In the genomic region with DNA sequence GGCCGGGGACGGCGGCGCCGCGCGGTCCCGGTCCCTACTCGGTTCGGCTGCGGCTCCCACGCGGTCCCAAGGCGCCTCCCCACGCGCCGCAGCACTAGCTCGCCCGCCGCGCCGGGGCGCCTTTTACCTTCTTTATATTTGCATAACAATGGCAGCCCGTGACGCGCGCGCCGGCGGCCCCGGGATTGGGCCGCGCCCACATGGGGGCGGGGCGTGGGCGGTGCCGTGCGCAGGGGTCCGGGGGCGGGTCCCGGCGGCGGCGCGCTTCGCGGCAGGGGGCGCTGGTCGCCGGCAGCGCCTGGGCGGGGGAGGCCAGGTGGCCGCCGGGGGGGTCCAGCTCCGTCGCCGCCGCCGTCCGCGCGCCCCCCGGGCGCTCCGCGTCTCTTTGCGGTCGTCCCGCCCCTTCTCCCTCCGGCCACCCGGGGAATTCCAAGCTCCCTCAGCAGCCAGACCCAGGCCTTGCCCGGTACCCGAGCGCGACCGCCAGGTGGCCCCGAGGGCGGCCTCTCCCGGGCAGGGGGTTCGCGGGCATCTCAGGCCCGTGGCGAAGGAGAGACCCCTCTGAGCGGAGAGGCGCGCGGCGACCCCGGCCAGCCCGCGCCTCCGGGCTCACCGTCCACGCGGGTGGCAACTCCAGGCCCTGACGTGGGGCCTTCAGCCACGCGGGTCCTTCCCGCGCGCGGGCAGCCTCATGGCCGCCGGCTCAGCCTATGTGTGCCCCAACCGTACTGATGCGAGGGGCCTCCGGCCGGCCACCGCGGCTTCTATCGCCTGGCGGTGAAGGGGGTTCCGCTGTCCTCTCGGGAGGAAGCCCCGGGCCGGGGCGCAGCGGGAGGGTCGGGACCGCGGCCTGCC, we compare ENCODE assay signal across 8 cellular contexts. TPM values are rescaled to one million over a fixed set of nuclear protein-coding genes. Genes with fewer than 3 reads are reported as not detected.
DNase-seq lines count a peak whose midpoint lies in the region; ATAC-seq, FAIRE-seq and TF ChIP-seq lines count a peak whose summit lies in the region.

NRARP (minus strand) TSS at position 96 of the 855 bp plus-strand sequence. CDS start 343 bp downstream, outside the sequence.

- peak; percentile 50 for TF ChIP-seq CTCF in GM13977 (IDR thresholded peaks at IDR 0.05; ENCODE audit: extremely low read depth, insufficient read depth, missing control alignments)
- peak; percentile 49 to 65 (median 53) for TF ChIP-seq CTCF in GM12878 (IDR thresholded peaks at IDR 0.05 in 2 of 3, conservative IDR thresholded peaks at IDR 0.05 in 1 of 3; ENCODE audit: control insufficient read depth in 2 of 3, extremely low read depth in 1 of 3, insufficient read depth in 1 of 3, low read depth in 3 of 3, low read length in 3 of 3)

- no TSS peak for BruUV-seq in GM12878 (replicated peaks; lab: Mats Ljungman, UMichigan)

- 2% methylated on average over 60 of the region's 121 CpGs for WGBS in GM12878 (ENCODE audit: insufficient coverage, insufficient replicate concordance, low lambda C conversion rate, missing lambda C conversion rate)

- H3K4me3 ChIP-seq in GM12878 (peak within 1 kb of the TSS; percentile 70), iPS-15b (ENCODE audit: low read depth, low read length) (peak within 1 kb of the TSS; percentile 88), skeletal muscle cell (ENCODE audit: low read depth, low read length) (peak within 1 kb of the TSS; percentile 47)

- TF ChIP-seq EP300 in GM12878 (IDR thresholded peaks at IDR 0.05; ENCODE audit: borderline replicate concordance in 1 of 2, control insufficient read depth in 1 of 2, low read depth in 2 of 2, low read length in 2 of 2), result no peak

- TF ChIP-seq POLR2A in GM12878 (IDR thresholded peaks at IDR 0.05; ENCODE audit: low read depth, low read length), result peak; percentile 89

- FAIRE-seq in GM12878 (lab: Jason Lieb, UNC), result no peak

- H2AFZ ChIP-seq in GM12878 (ENCODE audit: control insufficient read depth, low read depth, low read length), result peak within 1 kb of the TSS; percentile 65

- SMC1A ChIA-PET in GM12878 (lab: Charles Lee; ENCODE audit: uncharacterized antibody, unreplicated experiment), result interaction anchor here (1.0 to 1.5 kb wide), 6 partner anchors 14 to 140 kb away, joined by 3 to 8 read pairs (median 4); no protein-coding TSS in a partner anchor

- RAD21 ChIA-PET in GM12878 (lab: Charles Lee; ENCODE audit: unreplicated experiment), result interaction anchor here (0.7 to 2.1 kb wide), 10 partner anchors 15 to 232 kb away, joined by 3 to 20 read pairs (median 4); partner anchors contain the start of gene TUBB4B

- no peaks in the 10 kb centered on the region; the same call in 1 of the 2 replicates for H3K79me2 ChIP-seq in GM12878 (ENCODE audit: control insufficient read depth, insufficient read depth, low read length)

- H4K20me1 ChIP-seq in GM12878 (ENCODE audit: control insufficient read depth, insufficient read depth), result no peaks in the 10 kb centered on the region

- H3K27me3 ChIP-seq in GM12878 (replicated peaks in 1 of 2; ENCODE audit: control insufficient read depth in 2 of 2, insufficient read depth in 2 of 2, low read length in 1 of 2), result no peaks in the 10 kb centered on the region; a peak in 1 of 4 replicates
- peaks cover 5% of the 10 kb centered on the region for H3K27me3 ChIP-seq in iPS-15b (ENCODE audit: control insufficient read depth, insufficient read depth, low read length)

- DNase-seq in GM13977 (ENCODE audit: low spot score), result peak; percentile 98
- DNase-seq in NCI-H187 (lab: John Stamatoyannopoulos, UW), result peak; percentile 6 to 52
- peak; percentile 45 for DNase-seq in T1000 (lab: John Stamatoyannopoulos, UW)
- no peak for DNase-seq in GM12878 (ENCODE audit: low read depth, low spot score)
- DNase-seq in skeletal muscle cell (ENCODE audit: low read depth), result no peak
- no peak for DNase-seq in HPDE6-E6E7 (ENCODE audit: extremely low spot score)

- CTCF ChIA-PET in GM12878 (lab: Yijun Ruan, JAX), result interaction anchor here (0.9 to 2.2 kb wide), 11 partner anchors 8 to 338 kb away, joined by 3 to 17 read pairs (median 5); partner anchors contain the start of genes EXD3, NOXA1, NSMF and TOR4A

- H3K27ac ChIP-seq in GM12878 (ENCODE audit: control insufficient read depth, insufficient read depth), result no peak within 1 kb of the TSS

- peak; percentile 34 for TF ChIP-seq RAD21 in GM12878 (IDR thresholded peaks at IDR 0.05; ENCODE audit: insufficient read depth, low read depth, low read length)

- H3K4me1 ChIP-seq in GM12878 (ENCODE audit: control insufficient read depth, insufficient read depth, low read length), result peaks cover 35% of the 10 kb centered on the region
- peaks cover 12% of the 10 kb centered on the region for H3K4me1 ChIP-seq in iPS-15b (ENCODE audit: control insufficient read depth, insufficient read depth, low read length)

- in situ Hi-C loops in GM13977 (cut with MboI; ENCODE audit: low pct_unique_long_range_greater_than_20kb, low sequenced_read_pairs, unreplicated experiment) (no loop called here), GM12878 (cut with MboI) (no loop called here)

- H3K9me3 ChIP-seq in GM12878 (replicated peaks; ENCODE audit: control insufficient read depth, insufficient read depth, low read length) (no peaks in the 10 kb centered on the region), iPS-15b (ENCODE audit: control insufficient read depth, insufficient read depth, low read length) (no peaks in the 10 kb centered on the region)

- ATAC-seq in HG02759 (IDR thresholded peaks at IDR 0.05; ENCODE audit: unreplicated experiment) (peak; percentile 76), GM12878 (peak; percentile 72)

- H3K4me2 ChIP-seq in GM12878 (ENCODE audit: control insufficient read depth, insufficient read depth), result peak within 1 kb of the TSS; percentile 77

- POLR2A ChIA-PET in GM12878 (lab: Charles Lee), result interaction anchor here (0.6 to 2.2 kb wide), 12 partner anchors 14 to 303 kb away, joined by 3 to 19 read pairs (median 4); partner anchors contain the start of genes ARRDC1, EXD3, NOXA1 and TUBB4B

- H3K9ac ChIP-seq in GM12878 (ENCODE audit: control insufficient read depth, insufficient read depth, low read length), result peak within 1 kb of the TSS; percentile 60
- peak within 1 kb of the TSS; percentile 70 for H3K9ac ChIP-seq in iPS-15b (ENCODE audit: low read depth, low read length)

- H3K36me3 ChIP-seq in GM12878 (ENCODE audit: control insufficient read depth in 2 of 2, insufficient read depth in 2 of 2, low read length in 1 of 2), result no peaks in the 10 kb centered on the region
- no peaks in the 10 kb centered on the region for H3K36me3 ChIP-seq in iPS-15b (ENCODE audit: control insufficient read depth, insufficient read depth, low read length)

- intact Hi-C loops in GM12878 (cut with micrococcal nuclease; ENCODE audit: unreplicated experiment), result loop anchor here (2.0 to 5.0 kb wide), 2 partner anchors 104 to 120 kb away; partner anchors contain the start of genes EXD3 and NOXA1

TF ChIP-seq in GM12878, 131 proteins besides CTCF, POLR2A, EP300 and RAD21 (continues in another document):
- TF ChIP-seq STAT3 (IDR thresholded peaks at IDR 0.05; ENCODE audit: low read depth, low read length) (no peak), FOS (IDR thresholded peaks at IDR 0.05; ENCODE audit: borderline replicate concordance, extremely low read depth, insufficient read length) (no peak), WRNIP1 (IDR thresholded peaks at IDR 0.05; ENCODE audit: borderline replicate concordance, low read depth, low read length) (no peak), CBX3 (IDR thresholded peaks at IDR 0.05; ENCODE audit: borderline replicate concordance, low read depth) (no peak), NFYA (IDR thresholded peaks at IDR 0.05; ENCODE audit: borderline replicate concordance, low read depth, low read length) (no peak), YY1 (IDR thresholded peaks at IDR 0.05; ENCODE audit: low read depth, low read length) (peak; percentile 94), SMARCA5 (IDR thresholded peaks at IDR 0.05) (peak; percentile 10; the same call in 1 of the 2 replicates), RB1 (IDR thresholded peaks at IDR 0.05; ENCODE audit: borderline replicate concordance) (0 out of 2 replicates have a peak, but pooled peaks have one; percentile 61)

RNA-seq across cellular contexts. Expression of gene NRARP, which starts in this region (rescaled TPM):
- total RNA-seq in GM12878 (2013; cell fraction: nucleolus; rRNA removed), result 7.0 and 7.7 TPM in 2 replicates
- 2.7 and 3.7 TPM in 2 replicates for total RNA-seq in GM12878 (2014; rRNA removed)
- 0.64 and 0.67 TPM in 2 replicates for total RNA-seq in GM12878 (2014; rRNA removed; fragmentation: Illumina TruSeq; extraction: Trizol)
- 8.4 and 9.2 TPM in 2 replicates for total RNA-seq in GM12878 (2021)
- 0.56 TPM for polyA plus RNA-seq in GM12878 (2011; ENCODE audit: low read depth)
- polyA plus RNA-seq in GM12878 (2011; rRNA removed), result 1.6 and 2.6 TPM in 2 replicates
- 3.3 TPM in 2 replicates for polyA plus RNA-seq in GM12878 (2011; cell fraction: cytosol; rRNA removed)
- 5.8 and 5.9 TPM in 2 replicates for polyA plus RNA-seq in GM12878 (2011; cell fraction: nucleus; rRNA removed)
- 2.4 and 2.8 TPM in 2 replicates for polyA plus RNA-seq in GM12878 (2012)
- 1.4 and 1.8 TPM in 2 replicates for polyA plus RNA-seq in GM12878 (2014; fragmentation: Illumina TruSeq; extraction: Trizol)
- not detected for polyA plus RNA-seq in GM12878 (2014; fragmentation: Nextera tagmentation; extraction: Ambion mirVana)
- 5.5 and 7.2 TPM in 2 replicates for polyA plus RNA-seq in GM12878 (2014; rRNA removed)
- under 1 TPM; 0.06 to 0.15 TPM for polyA plus RNA-seq in GM12878 (2016; fragmentation: Nextera tagmentation; extraction: Ambion mirVana)
- polyA minus RNA-seq in GM12878 (2011; rRNA and poly(A)+ RNA removed), result 0.51 and 0.93 TPM in 2 replicates
- polyA minus RNA-seq in GM12878 (2011; cell fraction: cytosol; rRNA and poly(A)+ RNA removed), result 1.3 and 2.0 TPM in 2 replicates
- polyA minus RNA-seq in GM12878 (2011; cell fraction: nucleus; rRNA and poly(A)+ RNA removed), result 4.2 and 6.9 TPM in 2 replicates

Comparison
In these comparisons a context has a peak if more than half of its experiments do, and no peak if none do; other contexts are left out.
1. DNase-seq: peak in GM13977 (single experiment), NCI-H187 (2 of 2) and T1000 (single experiment); none in GM12878 (single experiment), skeletal muscle cell (single experiment) and HPDE6-E6E7 (single experiment).
2. Peak in every context shown above with its lines, with median percentiles within 50 percentile points of each other: H3K4me3 ChIP-seq.